16 cellular contexts compared by ENCODE assay signal in genomic region chr6:75412937-75413662, GRCh38.
DNase-seq lines count a peak whose midpoint lies in the region; FAIRE-seq and TF ChIP-seq lines count a peak whose summit lies in the region.
"Had no signal": no experiment of that assay in that cellular context is flagged by ENCODE, and none has a peak within 500 bp of the region (broad histone marks: within the 10 kb centered on the region; RNA-seq: fewer than 3 reads in every experiment).

No MANE protein-coding gene starts in this region.

- H3K9ac ChIP-seq in endothelial cell of umbilical vein (replicated peaks; ENCODE audit: extremely low read depth, insufficient read depth, low read length) (peak overlapping the region; percentile 23), parathyroid adenoma (no peak overlapping the region)

- H2AFZ ChIP-seq in endothelial cell of umbilical vein (ENCODE audit: low read depth, low read length) (peak overlapping the region; percentile 75), parathyroid adenoma (peak overlapping the region; percentile 2)

- H3K4me3 ChIP-seq in endothelial cell of umbilical vein (replicated peaks in 1 of 3; ENCODE audit: insufficient read depth in 1 of 3, low read depth in 1 of 3, low read length in 3 of 3): no peak overlapping the region
- no peak overlapping the region for H3K4me3 ChIP-seq in parathyroid adenoma (ENCODE audit: low read depth, low read length)
- H3K4me3 ChIP-seq: ovary had no signal

- POLR2A ChIA-PET in endothelial cell of umbilical vein (lab: Charles Lee): interaction anchor here (0.6 kb wide), 1 partner anchor 44 kb away, joined by 4 read pairs; no protein-coding TSS in a partner anchor

- TF ChIP-seq CTCF in endothelial cell of umbilical vein (IDR thresholded peaks at IDR 0.05; ENCODE audit: extremely low read depth in 1 of 2, insufficient read depth in 1 of 2, low read depth in 1 of 2, low read length in 2 of 2): no peak
- TF ChIP-seq CTCF in parathyroid adenoma (IDR thresholded peaks at IDR 0.05): no peak

- DNase-seq in EL: peak; percentile 73
- peak; percentile 12 for DNase-seq in NCI-H526 treated with DMSO at 0.1 percent for 48 hours (lab: John Stamatoyannopoulos, UW)
- DNase-seq in endothelial cell of umbilical vein (ENCODE audit: low read depth, low spot score): peak; percentile 78
- DNase-seq in SKM-1 (lab: John Stamatoyannopoulos, UW; ENCODE audit: unreplicated experiment): no peak
- DNase-seq in cerebellum (ENCODE audit: low spot score): no peak
- DNase-seq in NCI-H2171 treated with DMSO at 0.1 percent for 48 hours (lab: John Stamatoyannopoulos, UW): no peak
- no peak for DNase-seq in NCI-H446 treated with DMSO at 0.1 percent for 48 hours (lab: John Stamatoyannopoulos, UW)
- DNase-seq: activated CD4-positive, alpha-beta T cell treated with anti-CD3 and anti-CD28 coated beads for 4 hours; cortex of kidney; H9; midbrain; NCI-H2081; ovary; RPMI8226; T-helper 17 cell had no signal

- no peak for TF ChIP-seq POLR2A in endothelial cell of umbilical vein (IDR thresholded peaks at IDR 0.05; ENCODE audit: low read depth, low read length)

- CTCF ChIA-PET in endothelial cell of umbilical vein (lab: Charles Lee): interaction anchor here (0.7 to 1.3 kb wide), 9 partner anchors 9 to 145 kb away, joined by 3 to 5 read pairs (median 3); no protein-coding TSS in a partner anchor

- H3K9me1 ChIP-seq in endothelial cell of umbilical vein (replicated peaks; ENCODE audit: control insufficient read depth, extremely low read depth, insufficient read depth, low read length): no peaks in the 10 kb centered on the region

- FAIRE-seq in endothelial cell of umbilical vein (lab: Jason Lieb, UNC): peak; percentile 56

- H3K4me1 ChIP-seq in endothelial cell of umbilical vein (ENCODE audit: control insufficient read depth, extremely low read depth, insufficient read depth, low read length) (peaks cover 43% of the 10 kb centered on the region), parathyroid adenoma (peaks cover 5% of the 10 kb centered on the region)

- H3K27me3 ChIP-seq in endothelial cell of umbilical vein (ENCODE audit: control insufficient read depth in 2 of 2, insufficient read depth in 2 of 2, low read length in 2 of 2) (no peaks in the 10 kb centered on the region), parathyroid adenoma (ENCODE audit: control insufficient read depth, insufficient read depth, low read length) (no peaks in the 10 kb centered on the region)
- H3K27me3 ChIP-seq: ovary had no signal

- H3K27ac ChIP-seq in endothelial cell of umbilical vein (ENCODE audit: insufficient read depth, low read depth, low read length) (peak overlapping the region; percentile 82), parathyroid adenoma (no peak overlapping the region)
- H3K27ac ChIP-seq: ovary had no signal

- no TSS peak for BruUV-seq in endothelial cell of umbilical vein (replicated peaks; lab: Mats Ljungman, UMichigan)

- intact Hi-C loops in endothelial cell of umbilical vein (cut with micrococcal nuclease): loop anchor here (2.0 kb wide), 1 partner anchor 30 kb away; no protein-coding TSS in a partner anchor

- H3K4me2 ChIP-seq in endothelial cell of umbilical vein (ENCODE audit: insufficient read depth, low read length): peak overlapping the region; percentile 74
- H3K4me2 ChIP-seq in parathyroid adenoma (ENCODE audit: low read length): peak overlapping the region; percentile 5

- H3K9me3 ChIP-seq in endothelial cell of umbilical vein (replicated peaks; ENCODE audit: control insufficient read depth, insufficient read depth, low read length) (no peaks in the 10 kb centered on the region), parathyroid adenoma (ENCODE audit: control insufficient read depth, low read length) (no peaks in the 10 kb centered on the region)
- H3K9me3 ChIP-seq: ovary had no signal

- H3K36me3 ChIP-seq in endothelial cell of umbilical vein (ENCODE audit: control insufficient read depth in 2 of 2, extremely low read depth in 1 of 2, insufficient read depth in 2 of 2, low read length in 2 of 2) (no peaks in the 10 kb centered on the region), parathyroid adenoma (ENCODE audit: control insufficient read depth, insufficient read depth, low read length) (no peaks in the 10 kb centered on the region)
- H3K36me3 ChIP-seq: ovary had no signal

- no peaks in the 10 kb centered on the region for H3K79me2 ChIP-seq in endothelial cell of umbilical vein (ENCODE audit: control insufficient read depth, insufficient read depth, low read length)
- no peaks in the 10 kb centered on the region for H3K79me2 ChIP-seq in parathyroid adenoma

- H4K20me1 ChIP-seq in endothelial cell of umbilical vein (replicated peaks; ENCODE audit: control insufficient read depth, extremely low read depth, insufficient read depth, low read length): no peaks in the 10 kb centered on the region

- dilution Hi-C loops in endothelial cell of umbilical vein (cut with MboI; ENCODE audit: extremely low pct_ligation_motif_present, low sequenced_read_pairs): no loop called here

TF ChIP-seq in endothelial cell of umbilical vein, 7 proteins besides CTCF, POLR2A, EP300 and RAD21:
- TF ChIP-seq MYC (IDR thresholded peaks at IDR 0.05; ENCODE audit: low read depth, low read length): no peak
- peak; percentile 41 for TF ChIP-seq JUN (IDR thresholded peaks at IDR 0.05; ENCODE audit: borderline replicate concordance, insufficient read depth, insufficient read length, low read depth)
- TF ChIP-seq POLR2AphosphoS5 (IDR thresholded peaks at IDR 0.05; ENCODE audit: insufficient read depth, low read depth, low read length): peak; percentile 20

Comparison
In these comparisons a context has a peak if more than half of its experiments do, and no peak if none do; other contexts are left out.
1. DNase-seq: peak in EL (single experiment), NCI-H526 treated with DMSO at 0.1 percent for 48 hours (single experiment) and endothelial cell of umbilical vein (single experiment); none in SKM-1 (single experiment), cerebellum (single experiment), NCI-H2171 treated with DMSO at 0.1 percent for 48 hours (single experiment) and NCI-H446 treated with DMSO at 0.1 percent for 48 hours (single experiment).